In the genomic region with DNA sequence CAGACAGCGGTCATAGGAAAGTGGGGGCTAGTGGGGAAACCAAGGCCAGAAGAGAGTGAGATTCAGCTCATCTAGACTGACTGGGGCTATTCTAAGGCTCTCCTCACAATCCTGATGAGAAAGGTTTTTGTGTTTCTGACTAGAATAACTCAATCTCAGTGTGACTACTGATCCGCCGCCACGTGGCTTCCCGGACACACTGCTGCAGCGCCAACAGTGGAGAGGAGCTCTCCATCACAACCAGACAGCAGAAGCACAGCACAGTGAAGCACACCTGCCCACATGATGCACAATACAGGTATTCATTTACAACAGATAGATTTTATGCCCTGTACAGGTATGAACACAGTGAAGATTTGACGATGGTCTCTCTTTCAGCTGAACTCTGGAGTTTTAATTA, we compare ENCODE assay signal across 18 cellular contexts. TPM values are rescaled to one million over a fixed set of nuclear protein-coding genes. Genes with fewer than 3 reads are reported as not detected.
DNase-seq lines count a peak whose midpoint lies in the region; ATAC-seq, FAIRE-seq and TF ChIP-seq lines count a peak whose summit lies in the region.
"Had no signal": no experiment of that assay in that cellular context is flagged by ENCODE, and none has a peak within 500 bp of the region (broad histone marks: within the 10 kb centered on the region; RNA-seq: fewer than 3 reads in every experiment).

No MANE protein-coding gene starts in this region.

- H3K9me3 ChIP-seq in BLaER1 treated with 17β-estradiol and CSF1 and Interleukin-3, amounts not matched to agents 10 nM and 100 nM (replicated peaks in 1 of 11): no peaks in the 10 kb centered on the region; a peak in 1 of 22 replicates
- H3K9me3 ChIP-seq in K562 (replicated peaks; ENCODE audit: control insufficient read depth, insufficient read depth, low read depth, low read length) (no peaks in the 10 kb centered on the region), WERI-Rb-1 (ENCODE audit: severe bottlenecking) (no peaks in the 10 kb centered on the region), testis (no peaks in the 10 kb centered on the region)
- H3K9me3 ChIP-seq: Caco-2 had no signal

- H3K9ac ChIP-seq in BLaER1 treated with 17β-estradiol and CSF1 and Interleukin-3, amounts not matched to agents 10 nM and 100 nM: no peak overlapping the region
- no peak overlapping the region for H3K9ac ChIP-seq in K562 (ENCODE audit: insufficient read depth in 1 of 2, low read depth in 2 of 2, low read length in 2 of 2)

- no peak overlapping the region for H3K27ac ChIP-seq in BLaER1 treated with 17β-estradiol and CSF1 and Interleukin-3, amounts not matched to agents 10 nM and 100 nM
- H3K27ac ChIP-seq in K562 (ENCODE audit: extremely low read depth, low read depth, low read length) (no peak overlapping the region), WERI-Rb-1 (no peak overlapping the region), testis (no peak overlapping the region)

- no peak for FAIRE-seq in K562 (lab: Jason Lieb, UNC)
- FAIRE-seq: H1 had no signal

- H3K27me3 ChIP-seq in BLaER1 treated with 17β-estradiol and CSF1 and Interleukin-3, amounts not matched to agents 10 nM and 100 nM: no peaks in the 10 kb centered on the region
- H3K27me3 ChIP-seq in K562 (ENCODE audit: control insufficient read depth in 2 of 2, insufficient read depth in 2 of 2, low read length in 2 of 2) (no peaks in the 10 kb centered on the region), WERI-Rb-1 (ENCODE audit: insufficient read depth, low read depth, severe bottlenecking) (no peaks in the 10 kb centered on the region), testis (no peaks in the 10 kb centered on the region)

- no peak overlapping the region for H3K4me3 ChIP-seq in BLaER1 treated with 17β-estradiol and CSF1 and Interleukin-3, amounts not matched to agents 10 nM and 100 nM
- H3K4me3 ChIP-seq in K562: no peak overlapping the region
- no peak overlapping the region for H3K4me3 ChIP-seq in WERI-Rb-1 (ENCODE audit: low read depth, low read length)
- no peak overlapping the region for H3K4me3 ChIP-seq in testis

- no peak for TF ChIP-seq EP300 in K562 (IDR thresholded peaks at IDR 0.05; ENCODE audit: low read length)

- TF ChIP-seq POLR2A in K562 (conservative IDR thresholded peaks at IDR 0.05): no peak
- no peak for TF ChIP-seq POLR2A in testis (IDR thresholded peaks at IDR 0.05)

- ATAC-seq in K562 (peak; percentile 43; the same call in 1 of the 3 replicates), GM18498 (IDR thresholded peaks at IDR 0.05; ENCODE audit: unreplicated experiment) (no peak)

- H4K20me1 ChIP-seq in BLaER1 treated with 17β-estradiol and CSF1 and Interleukin-3, amounts not matched to agents 10 nM and 100 nM: no peaks in the 10 kb centered on the region
- H4K20me1 ChIP-seq in K562 (replicated peaks; ENCODE audit: control insufficient read depth, insufficient read depth, low read length): no peaks in the 10 kb centered on the region

- CTCF ChIA-PET in K562 (lab: Yijun Ruan, JAX; ENCODE audit: low intra/inter-chr PET ratio): interaction anchor here (0.6 kb wide), 1 partner anchor 593 kb away, joined by 3 read pairs; no protein-coding TSS in a partner anchor

- TF ChIP-seq RAD21 in K562 (CRISPR knock-in tag; conservative IDR thresholded peaks at IDR 0.05 in 1 of 2, IDR thresholded peaks at IDR 0.05 in 1 of 2): no peak

- H3K4me1 Mint-ChIP-seq in nephron: peaks cover 43% of the 10 kb centered on the region
- H3K4me1 Mint-ChIP-seq: CD14-positive monocyte had no signal

- no peak overlapping the region for H2AFZ ChIP-seq in K562 (ENCODE audit: low read depth, low read length)

- H3K36me3 Mint-ChIP-seq in nephron (ENCODE audit: low read depth): peaks cover 95% of the 10 kb centered on the region

- H3K36me3 ChIP-seq in BLaER1 treated with 17β-estradiol and CSF1 and Interleukin-3, amounts not matched to agents 10 nM and 100 nM: peaks cover 8 to 99% (median 89%) of the 10 kb centered on the region in 11 experiments; a peak in 21 of 22 replicates
- H3K36me3 ChIP-seq in K562 (ENCODE audit: control insufficient read depth, insufficient read depth, low read length) (no peaks in the 10 kb centered on the region), WERI-Rb-1 (peaks cover 9% of the 10 kb centered on the region), testis (ENCODE audit: low read depth, missing control alignments) (no peaks in the 10 kb centered on the region)

- no peaks in the 10 kb centered on the region for H3K9me1 ChIP-seq in K562 (ENCODE audit: control insufficient read depth, insufficient read depth, low read length)

- peak overlapping the region in 6 of 11 experiments; percentile 1 to 44 (median 18); a peak in 6 of 22 replicates for H3K4me2 ChIP-seq in BLaER1 treated with 17β-estradiol and CSF1 and Interleukin-3, amounts not matched to agents 10 nM and 100 nM
- H3K4me2 ChIP-seq in K562 (ENCODE audit: insufficient read depth, low read length): no peak overlapping the region

- no TSS peak for BruUV-seq in K562 (replicated peaks; lab: Mats Ljungman, UMichigan)

- H3K27me3 Mint-ChIP-seq in nephron (ENCODE audit: low read depth): no peaks in the 10 kb centered on the region

- H3K79me2 ChIP-seq in K562 (ENCODE audit: control insufficient read depth, insufficient read depth, low read length): no peaks in the 10 kb centered on the region

- H3K27ac Mint-ChIP-seq in nephron: peak overlapping the region in 2 of 3 experiments; percentile 33 to 59
- H3K27ac Mint-ChIP-seq: CD14-positive monocyte had no signal

- intact Hi-C loops in K562 (cut with micrococcal nuclease) (no loop called here), testis (cut with DNase I; ENCODE audit: low total_unique reads) (no loop called here)

- TF ChIP-seq CTCF in K562 (IDR thresholded peaks at IDR 0.05 in 2 of 3, conservative IDR thresholded peaks at IDR 0.05 in 1 of 3; ENCODE audit: insufficient read depth in 2 of 3, low read depth in 1 of 3, low read length in 3 of 3) (no peak), nephron (IDR thresholded peaks at IDR 0.05; ENCODE audit: unreplicated experiment in 3 of 3) (no peak), WERI-Rb-1 (IDR thresholded peaks at IDR 0.05; ENCODE audit: low read depth, low read length) (no peak), testis (IDR thresholded peaks at IDR 0.05) (no peak)

- DNase-seq in G401 (ENCODE audit: low spot score) (peak; percentile 67), K562 (ENCODE audit: extremely low read depth in 1 of 4, low spot score in 3 of 4) (no peak), WERI-Rb-1 (no peak), testis (no peak)
- no peak for DNase-seq in activated CD8-positive, alpha-beta memory T cell treated with anti-CD3 and anti-CD28 coated beads for 24 hours
- DNase-seq: Caco-2; KBM-7; NCI-H1048; NCI-H2107; NCI-H226; NK-92 treated with Interleukin-12 subunit alpha and Interleukin-12 subunit beta, amount 100 ng/mL, for 24 hours; RPMI8226; SIG-M5 had no signal

- POLR2A ChIA-PET in K562 (lab: Yijun Ruan, JAX): no interaction called here

- in situ Hi-C loops in G401 (cut with HindIII; ENCODE audit: low sequenced_read_pairs) (no loop called here), K562 (cut with MboI) (no loop called here)

- 2% methylated on average over 7 of the region's 7 CpGs for WGBS in K562 (ENCODE audit: insufficient coverage, low coverage, missing lambda C conversion rate)
- WGBS in testis, 2 donors: 95 to 96% methylated on average over 7 of the region's 7 CpGs

- H3K4me3 Mint-ChIP-seq in nephron: no peak overlapping the region
- H3K4me3 Mint-ChIP-seq: CD14-positive monocyte had no signal

- no peaks in the 10 kb centered on the region for H3K9me3 Mint-ChIP-seq in nephron

- H3K4me1 ChIP-seq in BLaER1 treated with 17β-estradiol and CSF1 and Interleukin-3, amounts not matched to agents 10 nM and 100 nM: peaks cover 0 to 17% (median 11%) of the 10 kb centered on the region in 10 experiments; a peak in 13 of 20 replicates
- H3K4me1 ChIP-seq in K562 (replicated peaks in 1 of 2; ENCODE audit: control insufficient read depth in 2 of 2, insufficient read depth in 2 of 2, low read length in 2 of 2) (no peaks in the 10 kb centered on the region), testis (peaks cover 6% of the 10 kb centered on the region)
- H3K4me1 ChIP-seq: Caco-2 had no signal

RNA-seq across cellular contexts. Expression of a gene that starts 25.4 kb away (rescaled TPM):
- total RNA-seq in G401 (2014; rRNA removed; shearing (Covaris generic)): 2.3 and 6.9 TPM in 2 replicates
- total RNA-seq in K562 (2011; cell fraction: chromatin; rRNA removed; ENCODE audit: low replicate concordance): not detected in 2 replicates
- total RNA-seq in K562 (2011; cell fraction: nucleolus; rRNA removed): not detected in 2 replicates
- total RNA-seq in K562 (2011; cell fraction: nucleoplasm; rRNA removed): not detected in 2 replicates
- total RNA-seq in K562 (2014; rRNA removed): 0.50 TPM in 1 of 2 replicates, not detected in the other
- 0.11 and 0.26 TPM in 2 replicates for total RNA-seq in K562 (2014; rRNA removed; fragmentation: Illumina TruSeq; extraction: Trizol)
- total RNA-seq in K562 (2015; rRNA removed; fragmentation: Illumina TruSeq; extraction: Trizol): 0.08 and 0.18 TPM in 2 replicates
- 0.29 and 0.42 TPM in 2 replicates for total RNA-seq in K562 (2021)
- 0.12 and 0.33 TPM in 2 replicates for polyA plus RNA-seq in K562 (2011; rRNA removed)
- polyA plus RNA-seq in K562 (2011; cell fraction: cytosol; rRNA removed): 0.06 and 0.18 TPM in 2 replicates
- 0.06 and 0.18 TPM in 2 replicates for polyA plus RNA-seq in K562 (2011; cell fraction: nucleus; rRNA removed)
- polyA plus RNA-seq in K562 (2012): 0.12 and 0.16 TPM in 2 replicates
- polyA plus RNA-seq in K562 (2014; fragmentation: Illumina TruSeq; extraction: Trizol): 0.15 and 0.30 TPM in 2 replicates
- polyA plus RNA-seq in K562 (2014; fragmentation: Nextera tagmentation; extraction: Ambion mirVana): under 1 TPM in 1 of 2 experiments, not detected in 1; 0.08 TPM
- polyA plus RNA-seq in K562 (2014; rRNA removed): 0.58 TPM in 1 of 2 replicates, not detected in the other
- 0.18 TPM in 1 of 2 replicates, not detected in the other for polyA minus RNA-seq in K562 (2011; rRNA and poly(A)+ RNA removed)
- not detected in 2 replicates for polyA minus RNA-seq in K562 (2011; cell fraction: cytosol; rRNA and poly(A)+ RNA removed)
- 0.89 TPM in 1 of 2 replicates, not detected in the other for polyA minus RNA-seq in K562 (2011; cell fraction: nucleus; rRNA and poly(A)+ RNA removed)
- total RNA-seq in testis: 10 to 100 TPM; 17.0 to 25.2 TPM
- polyA plus RNA-seq in testis (ENCODE audit: insufficient read depth, low read depth, low replicate concordance): 28.0 TPM
